1 cellular context compared by ENCODE assay signal in the genomic region with DNA sequence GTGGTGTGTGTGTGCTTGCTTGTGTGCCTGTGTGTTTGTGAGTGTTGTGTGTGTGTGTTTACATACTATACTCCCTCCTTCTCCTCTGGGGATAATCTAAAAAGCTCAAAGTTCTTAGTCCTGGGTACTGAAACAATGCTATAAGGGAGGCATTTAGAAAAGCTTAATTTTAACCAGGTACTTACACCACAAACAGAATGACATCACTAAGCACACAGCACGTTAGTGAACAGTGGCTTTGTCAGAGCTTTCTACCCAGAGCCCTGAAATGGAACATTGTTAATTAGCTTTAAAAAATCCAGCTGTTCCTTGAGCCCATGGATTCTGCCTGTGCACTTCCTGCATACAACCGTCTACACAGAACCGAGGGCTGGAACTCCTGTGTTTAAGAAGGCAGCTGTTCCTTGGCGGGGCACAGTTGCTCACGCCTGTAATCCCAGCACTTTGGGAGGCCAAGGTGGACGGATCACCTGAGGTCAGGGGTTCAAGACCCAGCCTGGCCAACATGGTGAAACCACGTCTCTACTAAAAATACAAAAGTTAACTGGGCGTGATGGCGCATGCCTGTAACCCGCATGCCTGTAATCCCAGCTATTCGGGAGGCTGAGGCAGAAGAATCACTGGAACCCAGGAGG.
TF ChIP-seq lines count a peak whose summit lies in the region.

No MANE protein-coding gene starts in this region.

TF ChIP-seq in HepG2, 621 proteins besides CTCF, POLR2A, EP300 and RAD21 (continued from another document and continues in another):
- TF ChIP-seq, protein P1, sequence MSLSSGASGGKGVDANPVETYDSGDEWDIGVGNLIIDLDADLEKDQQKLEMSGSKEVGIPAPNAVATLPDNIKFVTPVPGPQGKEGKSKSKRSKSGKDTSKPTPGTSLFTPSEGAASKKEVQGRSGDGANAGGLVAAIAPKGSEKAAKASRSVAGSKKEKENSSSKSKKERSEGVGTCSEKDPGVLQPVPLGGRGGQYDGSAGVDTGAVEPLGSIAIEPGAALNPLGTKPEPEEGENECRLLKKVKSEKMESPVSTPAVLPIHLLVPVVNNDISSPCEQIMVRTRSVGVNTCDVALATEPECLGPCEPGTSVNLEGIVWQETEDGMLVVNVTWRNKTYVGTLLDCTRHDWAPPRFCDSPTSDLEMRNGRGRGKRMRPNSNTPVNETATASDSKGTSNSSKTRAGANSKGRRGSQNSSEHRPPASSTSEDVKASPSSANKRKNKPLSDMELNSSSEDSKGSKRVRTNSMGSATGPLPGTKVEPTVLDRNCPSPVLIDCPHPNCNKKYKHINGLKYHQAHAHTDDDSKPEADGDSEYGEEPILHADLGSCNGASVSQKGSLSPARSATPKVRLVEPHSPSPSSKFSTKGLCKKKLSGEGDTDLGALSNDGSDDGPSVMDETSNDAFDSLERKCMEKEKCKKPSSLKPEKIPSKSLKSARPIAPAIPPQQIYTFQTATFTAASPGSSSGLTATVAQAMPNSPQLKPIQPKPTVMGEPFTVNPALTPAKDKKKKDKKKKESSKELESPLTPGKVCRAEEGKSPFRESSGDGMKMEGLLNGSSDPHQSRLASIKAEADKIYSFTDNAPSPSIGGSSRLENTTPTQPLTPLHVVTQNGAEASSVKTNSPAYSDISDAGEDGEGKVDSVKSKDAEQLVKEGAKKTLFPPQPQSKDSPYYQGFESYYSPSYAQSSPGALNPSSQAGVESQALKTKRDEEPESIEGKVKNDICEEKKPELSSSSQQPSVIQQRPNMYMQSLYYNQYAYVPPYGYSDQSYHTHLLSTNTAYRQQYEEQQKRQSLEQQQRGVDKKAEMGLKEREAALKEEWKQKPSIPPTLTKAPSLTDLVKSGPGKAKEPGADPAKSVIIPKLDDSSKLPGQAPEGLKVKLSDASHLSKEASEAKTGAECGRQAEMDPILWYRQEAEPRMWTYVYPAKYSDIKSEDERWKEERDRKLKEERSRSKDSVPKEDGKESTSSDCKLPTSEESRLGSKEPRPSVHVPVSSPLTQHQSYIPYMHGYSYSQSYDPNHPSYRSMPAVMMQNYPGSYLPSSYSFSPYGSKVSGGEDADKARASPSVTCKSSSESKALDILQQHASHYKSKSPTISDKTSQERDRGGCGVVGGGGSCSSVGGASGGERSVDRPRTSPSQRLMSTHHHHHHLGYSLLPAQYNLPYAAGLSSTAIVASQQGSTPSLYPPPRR (CRISPR knock-in tag; IDR thresholded peaks at IDR 0.05; ENCODE audit: borderline replicate concordance): peak; percentile 61; the same call in 1 of the 2 replicates
- TF ChIP-seq, protein P2, sequence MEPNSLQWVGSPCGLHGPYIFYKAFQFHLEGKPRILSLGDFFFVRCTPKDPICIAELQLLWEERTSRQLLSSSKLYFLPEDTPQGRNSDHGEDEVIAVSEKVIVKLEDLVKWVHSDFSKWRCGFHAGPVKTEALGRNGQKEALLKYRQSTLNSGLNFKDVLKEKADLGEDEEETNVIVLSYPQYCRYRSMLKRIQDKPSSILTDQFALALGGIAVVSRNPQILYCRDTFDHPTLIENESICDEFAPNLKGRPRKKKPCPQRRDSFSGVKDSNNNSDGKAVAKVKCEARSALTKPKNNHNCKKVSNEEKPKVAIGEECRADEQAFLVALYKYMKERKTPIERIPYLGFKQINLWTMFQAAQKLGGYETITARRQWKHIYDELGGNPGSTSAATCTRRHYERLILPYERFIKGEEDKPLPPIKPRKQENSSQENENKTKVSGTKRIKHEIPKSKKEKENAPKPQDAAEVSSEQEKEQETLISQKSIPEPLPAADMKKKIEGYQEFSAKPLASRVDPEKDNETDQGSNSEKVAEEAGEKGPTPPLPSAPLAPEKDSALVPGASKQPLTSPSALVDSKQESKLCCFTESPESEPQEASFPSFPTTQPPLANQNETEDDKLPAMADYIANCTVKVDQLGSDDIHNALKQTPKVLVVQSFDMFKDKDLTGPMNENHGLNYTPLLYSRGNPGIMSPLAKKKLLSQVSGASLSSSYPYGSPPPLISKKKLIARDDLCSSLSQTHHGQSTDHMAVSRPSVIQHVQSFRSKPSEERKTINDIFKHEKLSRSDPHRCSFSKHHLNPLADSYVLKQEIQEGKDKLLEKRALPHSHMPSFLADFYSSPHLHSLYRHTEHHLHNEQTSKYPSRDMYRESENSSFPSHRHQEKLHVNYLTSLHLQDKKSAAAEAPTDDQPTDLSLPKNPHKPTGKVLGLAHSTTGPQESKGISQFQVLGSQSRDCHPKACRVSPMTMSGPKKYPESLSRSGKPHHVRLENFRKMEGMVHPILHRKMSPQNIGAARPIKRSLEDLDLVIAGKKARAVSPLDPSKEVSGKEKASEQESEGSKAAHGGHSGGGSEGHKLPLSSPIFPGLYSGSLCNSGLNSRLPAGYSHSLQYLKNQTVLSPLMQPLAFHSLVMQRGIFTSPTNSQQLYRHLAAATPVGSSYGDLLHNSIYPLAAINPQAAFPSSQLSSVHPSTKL (CRISPR knock-in tag; IDR thresholded peaks at IDR 0.05): peak; percentile 85
- TF ChIP-seq, protein P3, sequence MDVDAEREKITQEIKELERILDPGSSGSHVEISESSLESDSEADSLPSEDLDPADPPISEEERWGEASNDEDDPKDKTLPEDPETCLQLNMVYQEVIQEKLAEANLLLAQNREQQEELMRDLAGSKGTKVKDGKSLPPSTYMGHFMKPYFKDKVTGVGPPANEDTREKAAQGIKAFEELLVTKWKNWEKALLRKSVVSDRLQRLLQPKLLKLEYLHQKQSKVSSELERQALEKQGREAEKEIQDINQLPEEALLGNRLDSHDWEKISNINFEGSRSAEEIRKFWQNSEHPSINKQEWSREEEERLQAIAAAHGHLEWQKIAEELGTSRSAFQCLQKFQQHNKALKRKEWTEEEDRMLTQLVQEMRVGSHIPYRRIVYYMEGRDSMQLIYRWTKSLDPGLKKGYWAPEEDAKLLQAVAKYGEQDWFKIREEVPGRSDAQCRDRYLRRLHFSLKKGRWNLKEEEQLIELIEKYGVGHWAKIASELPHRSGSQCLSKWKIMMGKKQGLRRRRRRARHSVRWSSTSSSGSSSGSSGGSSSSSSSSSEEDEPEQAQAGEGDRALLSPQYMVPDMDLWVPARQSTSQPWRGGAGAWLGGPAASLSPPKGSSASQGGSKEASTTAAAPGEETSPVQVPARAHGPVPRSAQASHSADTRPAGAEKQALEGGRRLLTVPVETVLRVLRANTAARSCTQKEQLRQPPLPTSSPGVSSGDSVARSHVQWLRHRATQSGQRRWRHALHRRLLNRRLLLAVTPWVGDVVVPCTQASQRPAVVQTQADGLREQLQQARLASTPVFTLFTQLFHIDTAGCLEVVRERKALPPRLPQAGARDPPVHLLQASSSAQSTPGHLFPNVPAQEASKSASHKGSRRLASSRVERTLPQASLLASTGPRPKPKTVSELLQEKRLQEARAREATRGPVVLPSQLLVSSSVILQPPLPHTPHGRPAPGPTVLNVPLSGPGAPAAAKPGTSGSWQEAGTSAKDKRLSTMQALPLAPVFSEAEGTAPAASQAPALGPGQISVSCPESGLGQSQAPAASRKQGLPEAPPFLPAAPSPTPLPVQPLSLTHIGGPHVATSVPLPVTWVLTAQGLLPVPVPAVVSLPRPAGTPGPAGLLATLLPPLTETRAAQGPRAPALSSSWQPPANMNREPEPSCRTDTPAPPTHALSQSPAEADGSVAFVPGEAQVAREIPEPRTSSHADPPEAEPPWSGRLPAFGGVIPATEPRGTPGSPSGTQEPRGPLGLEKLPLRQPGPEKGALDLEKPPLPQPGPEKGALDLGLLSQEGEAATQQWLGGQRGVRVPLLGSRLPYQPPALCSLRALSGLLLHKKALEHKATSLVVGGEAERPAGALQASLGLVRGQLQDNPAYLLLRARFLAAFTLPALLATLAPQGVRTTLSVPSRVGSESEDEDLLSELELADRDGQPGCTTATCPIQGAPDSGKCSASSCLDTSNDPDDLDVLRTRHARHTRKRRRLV (CRISPR knock-in tag; IDR thresholded peaks at IDR 0.05): no peak
- TF ChIP-seq KLF12 (CRISPR knock-in tag; IDR thresholded peaks at IDR 0.05; ENCODE audit: borderline replicate concordance): no peak
- TF ChIP-seq, protein P4, sequence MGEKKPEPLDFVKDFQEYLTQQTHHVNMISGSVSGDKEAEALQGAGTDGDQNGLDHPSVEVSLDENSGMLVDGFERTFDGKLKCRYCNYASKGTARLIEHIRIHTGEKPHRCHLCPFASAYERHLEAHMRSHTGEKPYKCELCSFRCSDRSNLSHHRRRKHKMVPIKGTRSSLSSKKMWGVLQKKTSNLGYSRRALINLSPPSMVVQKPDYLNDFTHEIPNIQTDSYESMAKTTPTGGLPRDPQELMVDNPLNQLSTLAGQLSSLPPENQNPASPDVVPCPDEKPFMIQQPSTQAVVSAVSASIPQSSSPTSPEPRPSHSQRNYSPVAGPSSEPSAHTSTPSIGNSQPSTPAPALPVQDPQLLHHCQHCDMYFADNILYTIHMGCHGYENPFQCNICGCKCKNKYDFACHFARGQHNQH (CRISPR knock-in tag; IDR thresholded peaks at IDR 0.05): peak; percentile 86; the same call in 1 of the 2 replicates
- TF ChIP-seq, protein P5, sequence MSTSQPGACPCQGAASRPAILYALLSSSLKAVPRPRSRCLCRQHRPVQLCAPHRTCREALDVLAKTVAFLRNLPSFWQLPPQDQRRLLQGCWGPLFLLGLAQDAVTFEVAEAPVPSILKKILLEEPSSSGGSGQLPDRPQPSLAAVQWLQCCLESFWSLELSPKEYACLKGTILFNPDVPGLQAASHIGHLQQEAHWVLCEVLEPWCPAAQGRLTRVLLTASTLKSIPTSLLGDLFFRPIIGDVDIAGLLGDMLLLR (CRISPR knock-in tag; IDR thresholded peaks at IDR 0.05): no peak
- TF ChIP-seq ARNTL (CRISPR knock-in tag; IDR thresholded peaks at IDR 0.05): 0 out of 2 replicates have a peak, but pooled peaks have one; percentile 56
- TF ChIP-seq NCOR1 (IDR thresholded peaks at IDR 0.05; ENCODE audit: borderline replicate concordance, low read length): peak; percentile 62; the same call in 1 of the 2 replicates
- TF ChIP-seq PITX1 (CRISPR knock-in tag; IDR thresholded peaks at IDR 0.05): peak; percentile 38
- no peak for TF ChIP-seq ZNF703 (CRISPR knock-in tag; IDR thresholded peaks at IDR 0.05; ENCODE audit: borderline replicate concordance)
- no peak for TF ChIP-seq TRIM24 (CRISPR knock-in tag; IDR thresholded peaks at IDR 0.05)
- TF ChIP-seq CC2D1A (CRISPR knock-in tag; IDR thresholded peaks at IDR 0.05): no peak
- TF ChIP-seq ISX (CRISPR knock-in tag; conservative IDR thresholded peaks at IDR 0.05): no peak
- TF ChIP-seq GATAD1 (CRISPR knock-in tag; IDR thresholded peaks at IDR 0.05): peak; percentile 12; the same call in 1 of the 2 replicates
- TF ChIP-seq BCL6 (CRISPR knock-in tag; IDR thresholded peaks at IDR 0.05): peak; percentile 56; the same call in 1 of the 2 replicates
- TF ChIP-seq CHD2 (IDR thresholded peaks at IDR 0.05; ENCODE audit: low read depth, low read length): no peak
- no peak for TF ChIP-seq ZKSCAN1 (IDR thresholded peaks at IDR 0.05; ENCODE audit: low read length)
- TF ChIP-seq ZNF224 (CRISPR knock-in tag; IDR thresholded peaks at IDR 0.05): no peak
- TF ChIP-seq ZNF678 (CRISPR knock-in tag; IDR thresholded peaks at IDR 0.05): no peak
- TF ChIP-seq ZNF614 (CRISPR knock-in tag; IDR thresholded peaks at IDR 0.05; ENCODE audit: borderline replicate concordance): peak; percentile 77; the same call in 1 of the 2 replicates
- TF ChIP-seq, protein P6, sequence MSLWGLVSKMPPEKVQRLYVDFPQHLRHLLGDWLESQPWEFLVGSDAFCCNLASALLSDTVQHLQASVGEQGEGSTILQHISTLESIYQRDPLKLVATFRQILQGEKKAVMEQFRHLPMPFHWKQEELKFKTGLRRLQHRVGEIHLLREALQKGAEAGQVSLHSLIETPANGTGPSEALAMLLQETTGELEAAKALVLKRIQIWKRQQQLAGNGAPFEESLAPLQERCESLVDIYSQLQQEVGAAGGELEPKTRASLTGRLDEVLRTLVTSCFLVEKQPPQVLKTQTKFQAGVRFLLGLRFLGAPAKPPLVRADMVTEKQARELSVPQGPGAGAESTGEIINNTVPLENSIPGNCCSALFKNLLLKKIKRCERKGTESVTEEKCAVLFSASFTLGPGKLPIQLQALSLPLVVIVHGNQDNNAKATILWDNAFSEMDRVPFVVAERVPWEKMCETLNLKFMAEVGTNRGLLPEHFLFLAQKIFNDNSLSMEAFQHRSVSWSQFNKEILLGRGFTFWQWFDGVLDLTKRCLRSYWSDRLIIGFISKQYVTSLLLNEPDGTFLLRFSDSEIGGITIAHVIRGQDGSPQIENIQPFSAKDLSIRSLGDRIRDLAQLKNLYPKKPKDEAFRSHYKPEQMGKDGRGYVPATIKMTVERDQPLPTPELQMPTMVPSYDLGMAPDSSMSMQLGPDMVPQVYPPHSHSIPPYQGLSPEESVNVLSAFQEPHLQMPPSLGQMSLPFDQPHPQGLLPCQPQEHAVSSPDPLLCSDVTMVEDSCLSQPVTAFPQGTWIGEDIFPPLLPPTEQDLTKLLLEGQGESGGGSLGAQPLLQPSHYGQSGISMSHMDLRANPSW (CRISPR knock-in tag; IDR thresholded peaks at IDR 0.05; ENCODE audit: borderline replicate concordance): no peak; the same call in 1 of the 2 replicates
- no peak for TF ChIP-seq PAWR (CRISPR knock-in tag; IDR thresholded peaks at IDR 0.05; ENCODE audit: borderline replicate concordance)
- peak; percentile 38 for TF ChIP-seq THAP11 (CRISPR knock-in tag; IDR thresholded peaks at IDR 0.05)
- TF ChIP-seq SNAPC2 (CRISPR knock-in tag; IDR thresholded peaks at IDR 0.05): peak; percentile 13; the same call in 1 of the 2 replicates
- TF ChIP-seq, protein P7, sequence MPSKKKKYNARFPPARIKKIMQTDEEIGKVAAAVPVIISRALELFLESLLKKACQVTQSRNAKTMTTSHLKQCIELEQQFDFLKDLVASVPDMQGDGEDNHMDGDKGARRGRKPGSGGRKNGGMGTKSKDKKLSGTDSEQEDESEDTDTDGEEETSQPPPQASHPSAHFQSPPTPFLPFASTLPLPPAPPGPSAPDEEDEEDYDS (CRISPR knock-in tag; IDR thresholded peaks at IDR 0.05): no peak
- no peak for TF ChIP-seq ATAD3A (CRISPR knock-in tag; IDR thresholded peaks at IDR 0.05)
- TF ChIP-seq MLLT10 (CRISPR knock-in tag; IDR thresholded peaks at IDR 0.05): no peak
- TF ChIP-seq ARID2 (CRISPR knock-in tag; IDR thresholded peaks at IDR 0.05; ENCODE audit: borderline replicate concordance): no peak
- TF ChIP-seq PHF5A (CRISPR knock-in tag; IDR thresholded peaks at IDR 0.05; ENCODE audit: low read depth, unreplicated experiment): peak; percentile 46
- TF ChIP-seq, protein P8, sequence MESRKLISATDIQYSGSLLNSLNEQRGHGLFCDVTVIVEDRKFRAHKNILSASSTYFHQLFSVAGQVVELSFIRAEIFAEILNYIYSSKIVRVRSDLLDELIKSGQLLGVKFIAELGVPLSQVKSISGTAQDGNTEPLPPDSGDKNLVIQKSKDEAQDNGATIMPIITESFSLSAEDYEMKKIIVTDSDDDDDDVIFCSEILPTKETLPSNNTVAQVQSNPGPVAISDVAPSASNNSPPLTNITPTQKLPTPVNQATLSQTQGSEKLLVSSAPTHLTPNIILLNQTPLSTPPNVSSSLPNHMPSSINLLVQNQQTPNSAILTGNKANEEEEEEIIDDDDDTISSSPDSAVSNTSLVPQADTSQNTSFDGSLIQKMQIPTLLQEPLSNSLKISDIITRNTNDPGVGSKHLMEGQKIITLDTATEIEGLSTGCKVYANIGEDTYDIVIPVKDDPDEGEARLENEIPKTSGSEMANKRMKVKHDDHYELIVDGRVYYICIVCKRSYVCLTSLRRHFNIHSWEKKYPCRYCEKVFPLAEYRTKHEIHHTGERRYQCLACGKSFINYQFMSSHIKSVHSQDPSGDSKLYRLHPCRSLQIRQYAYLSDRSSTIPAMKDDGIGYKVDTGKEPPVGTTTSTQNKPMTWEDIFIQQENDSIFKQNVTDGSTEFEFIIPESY (CRISPR knock-in tag; IDR thresholded peaks at IDR 0.05): peak; percentile 68
- peak; percentile 36; the same call in 1 of the 2 replicates for TF ChIP-seq ZBTB21 (CRISPR knock-in tag; IDR thresholded peaks at IDR 0.05)
